In the genomic region with DNA sequence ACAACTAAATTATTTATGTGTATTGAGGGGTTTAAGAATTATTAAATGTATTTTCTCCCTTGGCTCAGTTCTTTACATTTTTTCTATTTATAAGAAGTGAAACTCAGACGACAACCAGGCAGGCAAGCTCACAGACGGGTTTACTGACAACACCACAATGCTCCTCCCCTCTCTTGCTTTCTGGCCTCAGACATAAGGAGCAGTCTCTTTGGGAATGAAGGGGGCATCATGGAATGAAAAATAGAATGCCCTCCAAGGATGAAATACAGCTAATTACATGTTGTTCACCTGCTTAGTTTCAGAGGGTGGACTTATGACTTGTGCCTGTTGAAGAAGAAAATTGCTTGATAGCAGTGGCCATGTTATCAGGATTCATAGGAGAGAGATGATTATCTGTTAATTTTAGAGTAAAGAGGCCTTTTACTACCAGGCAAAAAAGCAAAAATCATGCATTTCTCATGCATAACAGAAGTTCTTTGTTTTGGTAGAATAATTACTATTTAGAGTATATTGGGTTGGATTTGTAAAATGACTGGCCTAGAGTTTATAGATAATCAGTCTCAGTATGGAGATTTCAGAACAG, we compare ENCODE assay signal across 17 cellular contexts.
DNase-seq lines count a peak whose midpoint lies in the region; ATAC-seq, FAIRE-seq and TF ChIP-seq lines count a peak whose summit lies in the region.
"Had no signal": no experiment of that assay in that cellular context is flagged by ENCODE, and none has a peak within 500 bp of the region (broad histone marks: within the 10 kb centered on the region; RNA-seq: fewer than 3 reads in every experiment).

No MANE protein-coding gene starts in this region.

- no peaks in the 10 kb centered on the region for H3K9me2 ChIP-seq in SK-N-SH

- TF ChIP-seq EP300 in SK-N-SH (IDR thresholded peaks at IDR 0.05; ENCODE audit: borderline replicate concordance in 1 of 2, low read depth in 1 of 2, low read length in 1 of 2): no peak

- FAIRE-seq in GM12891 (lab: Jason Lieb, UNC): peak; percentile 13
- FAIRE-seq: A549 had no signal

- no peak overlapping the region for H3K9ac ChIP-seq in SK-N-SH

- CTCF ChIA-PET in SK-N-SH (lab: Yijun Ruan, JAX): interaction anchor here (1.3 kb wide), 1 partner anchor 188 kb away, joined by 3 read pairs; no protein-coding TSS in a partner anchor

- 45% methylated on average over 2 of the region's 2 CpGs for WGBS in SK-N-SH (ENCODE audit: low lambda C conversion rate)
- WGBS in adrenal gland, 4 donors: 51 to 63% (median 57%) methylated on average over 2 of the region's 2 CpGs

- TF ChIP-seq CTCF in SK-N-SH (IDR thresholded peaks at IDR 0.05) (no peak), adrenal gland (IDR thresholded peaks at IDR 0.05) (no peak)

- H3F3A ChIP-seq in SK-N-SH (replicated peaks; ENCODE audit: insufficient read depth): no peaks in the 10 kb centered on the region

- no peak overlapping the region for H3K4me2 ChIP-seq in SK-N-SH
- H3K4me2 ChIP-seq: A549 had no signal

- H3K36me3 ChIP-seq in SK-N-SH (replicated peaks in 1 of 2; ENCODE audit: control insufficient read depth in 1 of 2, insufficient read depth in 2 of 2, low read length in 1 of 2): no peaks in the 10 kb centered on the region
- no peaks in the 10 kb centered on the region for H3K36me3 ChIP-seq in adrenal gland (replicated peaks in 1 of 2)
- H3K36me3 ChIP-seq: MG63, Peyer's patch had no signal

- H4K20me1 ChIP-seq in SK-N-SH (ENCODE audit: insufficient read depth): no peaks in the 10 kb centered on the region

- ATAC-seq in HG02678 (IDR thresholded peaks at IDR 0.05; ENCODE audit: unreplicated experiment): no peak
- ATAC-seq: A549, Right ventricle myocardium inferior had no signal

- POLR2A ChIA-PET in SK-N-SH (lab: Yijun Ruan, JAX): no interaction called here

- H3K4me1 ChIP-seq in SK-N-SH (ENCODE audit: control insufficient read depth in 1 of 2, insufficient read depth in 2 of 2, low read depth in 1 of 2, low read length in 1 of 2): peaks cover 0 to 9% of the 10 kb centered on the region in 2 experiments; a peak in 2 of 4 replicates
- H3K4me1 ChIP-seq in adrenal gland (replicated peaks in 1 of 2): no peaks in the 10 kb centered on the region
- H3K4me1 ChIP-seq: A549, Peyer's patch had no signal

- no peaks in the 10 kb centered on the region for H3K9me3 ChIP-seq in SK-N-SH
- no peaks in the 10 kb centered on the region for H3K9me3 ChIP-seq in adrenal gland (replicated peaks in 1 of 3)
- H3K9me3 ChIP-seq: MG63, Peyer's patch had no signal

- intact Hi-C loops in adrenal gland (cut with DNase I): no loop called here

- no peak overlapping the region for H3K27ac ChIP-seq in SK-N-SH (ENCODE audit: low read depth in 2 of 2, low read length in 1 of 2)
- no peak overlapping the region for H3K27ac ChIP-seq in adrenal gland
- H3K27ac ChIP-seq: A549, Peyer's patch had no signal

- H3K27me3 ChIP-seq in SK-N-SH (ENCODE audit: insufficient read depth) (no peaks in the 10 kb centered on the region), adrenal gland (no peaks in the 10 kb centered on the region)
- H3K27me3 ChIP-seq: MG63, Peyer's patch had no signal

- no peak for TF ChIP-seq POLR2A in GM12891 (IDR thresholded peaks at IDR 0.05; ENCODE audit: low read depth, low read length)
- TF ChIP-seq POLR2A in adrenal gland (IDR thresholded peaks at IDR 0.05): no peak

- no peak for DNase-seq in GM12891 (ENCODE audit: insufficient read length, low spot score)
- peak; percentile 69 for DNase-seq in NCI-H2227 (lab: John Stamatoyannopoulos, UW; ENCODE audit: unreplicated experiment)
- peak; percentile 8 for DNase-seq in SK-N-SH
- DNase-seq in myocyte (ENCODE audit: low read depth): peak; percentile 46
- no peak for DNase-seq in cerebellum (ENCODE audit: low spot score)
- no peak for DNase-seq in AG08395 (ENCODE audit: low spot score)
- no peak for DNase-seq in adrenal gland
- DNase-seq: C1 segment of cervical spinal cord, H9, MG63, NCI-H1092 treated with DMSO at 0.1 percent for 48 hours, NCI-H345, NCI-H526, Peyer's patch had no signal

- no peak overlapping the region for H3K4me3 ChIP-seq in SK-N-SH (ENCODE audit: low read depth in 2 of 2, low read length in 1 of 2)
- no peak overlapping the region for H3K4me3 ChIP-seq in adrenal gland
- H3K4me3 ChIP-seq: A549, MG63, Peyer's patch had no signal

- TF ChIP-seq RAD21 in SK-N-SH (IDR thresholded peaks at IDR 0.05; ENCODE audit: low read length): no peak

- no peak overlapping the region for H2AFZ ChIP-seq in SK-N-SH (ENCODE audit: low read depth)

- no peaks in the 10 kb centered on the region for H3K79me2 ChIP-seq in SK-N-SH (ENCODE audit: insufficient read depth)

TF ChIP-seq in GM12891, 5 proteins besides CTCF, POLR2A, EP300 and RAD21:
- TF ChIP-seq TAF1 (IDR thresholded peaks at IDR 0.05; ENCODE audit: low read depth, low read length) (no peak), SPI1 (IDR thresholded peaks at IDR 0.05; ENCODE audit: low read depth, low read length) (0 out of 2 replicates have a peak, but pooled peaks have one; percentile 46)

TF ChIP-seq in SK-N-SH, 30 proteins besides CTCF, POLR2A, EP300 and RAD21:
- TF ChIP-seq GATA2 (CRISPR knock-in tag; IDR thresholded peaks at IDR 0.05): peak; percentile 78
- TF ChIP-seq RCOR1 (IDR thresholded peaks at IDR 0.05; ENCODE audit: low read length): no peak

Comparison
In these comparisons a context has a peak if more than half of its experiments do, and no peak if none do; other contexts are left out.
1. DNase-seq: peak in NCI-H2227 (single experiment), SK-N-SH (single experiment) and myocyte (single experiment); none in GM12891 (single experiment), cerebellum (single experiment), AG08395 (single experiment) and adrenal gland (0 of 7).